Comparison of ENCODE assay signal across 17 cellular contexts in genomic region chr6:17983712-17984111, GRCh38. TPM values are rescaled to one million over a fixed set of nuclear protein-coding genes. Genes with fewer than 3 reads are reported as not detected.
DNase-seq lines count a peak whose midpoint lies in the region; ATAC-seq and TF ChIP-seq lines count a peak whose summit lies in the region.
"Had no signal": no experiment of that assay in that cellular context is flagged by ENCODE, and none has a peak within 500 bp of the region (broad histone marks: within the 10 kb centered on the region; RNA-seq: fewer than 3 reads in every experiment).

No MANE protein-coding gene starts in this region.

- H3K4me3 Mint-ChIP-seq in neural crest cell: no peak overlapping the region
- H3K4me3 Mint-ChIP-seq: activated naive CD8-positive, alpha-beta T cell; naive thymus-derived CD8-positive, alpha-beta T cell; stimulated activated naive CD8-positive, alpha-beta T cell treated with anti-CD3 and anti-CD28 coated beads, Interleukin-15, Interleukin-2, amounts not matched to agents 100 ng/mL and 50 ng/mL, for 24 hours had no signal

- peak overlapping the region; percentile 51 for H3K27ac Mint-ChIP-seq in neural crest cell (ENCODE audit: unreplicated experiment)
- H3K27ac Mint-ChIP-seq: activated naive CD8-positive, alpha-beta T cell; naive thymus-derived CD8-positive, alpha-beta T cell; stimulated activated naive CD8-positive, alpha-beta T cell treated with anti-CD3 and anti-CD28 coated beads, Interleukin-15, Interleukin-2, amounts not matched to agents 100 ng/mL and 50 ng/mL, for 24 hours had no signal

- peaks cover 13 to 48% (median 33%) of the 10 kb centered on the region in 10 experiments for H3K4me1 ChIP-seq in BLaER1 treated with 17β-estradiol and CSF1 and Interleukin-3, amounts not matched to agents 10 nM and 100 nM
- peaks cover 25% of the 10 kb centered on the region for H3K4me1 ChIP-seq in Loucy (ENCODE audit: insufficient read depth, low read length, poor library complexity, severe bottlenecking)
- peaks cover 2% of the 10 kb centered on the region for H3K4me1 ChIP-seq in ovary (ENCODE audit: insufficient read depth)
- peaks cover 12% of the 10 kb centered on the region for H3K4me1 ChIP-seq in SJCRH30

- H3K36me3 ChIP-seq in BLaER1 treated with 17β-estradiol and CSF1 and Interleukin-3, amounts not matched to agents 10 nM and 100 nM: peaks cover 0 to 36% (median 17%) of the 10 kb centered on the region in 11 experiments; a peak in 11 of 22 replicates
- H3K36me3 ChIP-seq in Loucy (ENCODE audit: insufficient read depth, low read length) (no peaks in the 10 kb centered on the region), ovary (no peaks in the 10 kb centered on the region), WERI-Rb-1 (peaks cover 24% of the 10 kb centered on the region), SJCRH30 (no peaks in the 10 kb centered on the region)

- H3K27me3 Mint-ChIP-seq in neural crest cell (ENCODE audit: low read depth): peaks cover 2% of the 10 kb centered on the region

- H2AFZ ChIP-seq in Loucy (ENCODE audit: low read length): no peak overlapping the region
- H2AFZ ChIP-seq: GM23248 had no signal

- no peak for TF ChIP-seq EP300 in ovary (IDR thresholded peaks at IDR 0.05)

- H3K9ac ChIP-seq in BLaER1 treated with 17β-estradiol and CSF1 and Interleukin-3, amounts not matched to agents 10 nM and 100 nM: no peak overlapping the region
- H3K9ac ChIP-seq in Loucy (ENCODE audit: low read depth, low read length, poor library complexity, severe bottlenecking): no peak overlapping the region
- H3K9ac ChIP-seq: SK-N-SH had no signal

- peaks cover 5 to 57% (median 32%) of the 10 kb centered on the region in 11 experiments; a peak in 19 of 22 replicates for H4K20me1 ChIP-seq in BLaER1 treated with 17β-estradiol and CSF1 and Interleukin-3, amounts not matched to agents 10 nM and 100 nM
- H4K20me1 ChIP-seq in Loucy (ENCODE audit: insufficient read depth, low read length, poor library complexity, severe bottlenecking): no peaks in the 10 kb centered on the region

- no peak for ATAC-seq in GM21515 (IDR thresholded peaks at IDR 0.05; ENCODE audit: unreplicated experiment)
- ATAC-seq: naive thymus-derived CD8-positive, alpha-beta T cell had no signal

- peaks cover 0 to 27% (median 21%) of the 10 kb centered on the region in 11 experiments; a peak in 15 of 22 replicates for H3K27me3 ChIP-seq in BLaER1 treated with 17β-estradiol and CSF1 and Interleukin-3, amounts not matched to agents 10 nM and 100 nM
- H3K27me3 ChIP-seq in Loucy (ENCODE audit: insufficient read depth, low read length, poor library complexity, severe bottlenecking) (no peaks in the 10 kb centered on the region), ovary (no peaks in the 10 kb centered on the region), WERI-Rb-1 (ENCODE audit: insufficient read depth, low read depth, severe bottlenecking) (no peaks in the 10 kb centered on the region), SJCRH30 (no peaks in the 10 kb centered on the region)

- H3F3A ChIP-seq in Loucy (ENCODE audit: low read depth): no peaks in the 10 kb centered on the region

- WGBS in ovary, 3 donors: 83 to 98% (median 96%) methylated on average over 2 of the region's 2 CpGs

- H3K9me2 ChIP-seq in Loucy (replicated peaks; ENCODE audit: low read depth, low read length): no peaks in the 10 kb centered on the region
- H3K9me2 ChIP-seq: SK-N-SH had no signal

- no peak for TF ChIP-seq POLR2A in ovary (IDR thresholded peaks at IDR 0.05)

- H3K79me2 ChIP-seq in Loucy (ENCODE audit: insufficient read depth, low read length): 0 out of 2 replicates have a peak, but pooled peaks cover 5% of the 10 kb centered on the region

- H3K27ac ChIP-seq in BLaER1 treated with 17β-estradiol and CSF1 and Interleukin-3, amounts not matched to agents 10 nM and 100 nM: no peak overlapping the region
- H3K27ac ChIP-seq in ovary: no peak overlapping the region
- no peak overlapping the region for H3K27ac ChIP-seq in WERI-Rb-1
- no peak overlapping the region for H3K27ac ChIP-seq in SJCRH30
- H3K27ac ChIP-seq: GM23248 had no signal

- H3K4me3 ChIP-seq in BLaER1 treated with 17β-estradiol and CSF1 and Interleukin-3, amounts not matched to agents 10 nM and 100 nM: no peak overlapping the region
- no peak overlapping the region for H3K4me3 ChIP-seq in Loucy (ENCODE audit: low read length, poor library complexity, severe bottlenecking)
- H3K4me3 ChIP-seq in ovary: no peak overlapping the region
- no peak overlapping the region for H3K4me3 ChIP-seq in WERI-Rb-1 (ENCODE audit: low read depth, low read length)
- H3K4me3 ChIP-seq in SJCRH30: no peak overlapping the region

- DNase-seq in cerebellar cortex (ENCODE audit: low spot score): peak; percentile 17
- DNase-seq in neural crest cell (ENCODE audit: low read depth, low spot score): no peak
- DNase-seq in ovary: no peak
- DNase-seq in WERI-Rb-1: no peak
- DNase-seq in SJCRH30: no peak
- DNase-seq: effector CD8-positive, alpha-beta T cell; GM23248; naive thymus-derived CD8-positive, alpha-beta T cell; NCI-H1417; NCI-H226; SK-N-SH had no signal

- H3K9me3 ChIP-seq in BLaER1 treated with 17β-estradiol and CSF1 and Interleukin-3, amounts not matched to agents 10 nM and 100 nM (replicated peaks in 1 of 11): no peaks in the 10 kb centered on the region
- H3K9me3 ChIP-seq in Loucy (ENCODE audit: insufficient read depth, low read depth, low read length) (no peaks in the 10 kb centered on the region), ovary (no peaks in the 10 kb centered on the region), WERI-Rb-1 (ENCODE audit: severe bottlenecking) (no peaks in the 10 kb centered on the region), SJCRH30 (replicated peaks) (no peaks in the 10 kb centered on the region)
- H3K9me3 ChIP-seq: SK-N-SH had no signal

- intact Hi-C loops in ovary (cut with DNase I): loop anchor here in 1 of 4 donors (10.0 kb wide), 1 partner anchor 49 kb away; no protein-coding TSS in a partner anchor

- TF ChIP-seq CTCF in Loucy (conservative IDR thresholded peaks at IDR 0.05; ENCODE audit: low read length): no peak
- TF ChIP-seq CTCF in neural crest cell (conservative IDR thresholded peaks at IDR 0.05): no peak
- no peak for TF ChIP-seq CTCF in ovary (IDR thresholded peaks at IDR 0.05)
- TF ChIP-seq CTCF in WERI-Rb-1 (IDR thresholded peaks at IDR 0.05; ENCODE audit: low read depth, low read length): no peak

- H3K36me3 Mint-ChIP-seq in neural crest cell (ENCODE audit: low read depth): peaks cover 4% of the 10 kb centered on the region
- H3K36me3 Mint-ChIP-seq: activated naive CD8-positive, alpha-beta T cell had no signal

- H3K9me3 Mint-ChIP-seq in neural crest cell: no peaks in the 10 kb centered on the region
- H3K9me3 Mint-ChIP-seq: brain; stimulated activated naive CD8-positive, alpha-beta T cell treated with anti-CD3 and anti-CD28 coated beads, Interleukin-15, Interleukin-2, amounts not matched to agents 100 ng/mL and 50 ng/mL, for 24 hours had no signal

- peak overlapping the region in 6 of 11 experiments; percentile 82 to 97 (median 90); a peak in 10 of 22 replicates for H3K4me2 ChIP-seq in BLaER1 treated with 17β-estradiol and CSF1 and Interleukin-3, amounts not matched to agents 10 nM and 100 nM
- H3K4me2 ChIP-seq in Loucy (ENCODE audit: low read depth, low read length, poor library complexity, severe bottlenecking): peak overlapping the region; percentile 67

- H3K4me1 Mint-ChIP-seq in neural crest cell: peaks cover 36% of the 10 kb centered on the region

RNA-seq across cellular contexts. Expression of gene KIF13A, which starts 3.7 kb away (rescaled TPM):
- 34.4 TPM in 2 replicates for total RNA-seq in neural crest cell
- total RNA-seq in ovary: 10 to 100 TPM; 19.6 to 44.4 (median 38.3) TPM
- polyA plus RNA-seq in ovary: 10 to 100 TPM; 18.4 to 38.0 TPM
- total RNA-seq in SJCRH30 (2014; rRNA removed; shearing (Covaris generic)): 13.3 and 18.9 TPM in 2 replicates
- polyA plus RNA-seq: naive thymus-derived CD8-positive, alpha-beta T cell had no signal
